Comparison of ENCODE assay signal across 8 cellular contexts in the genomic region with DNA sequence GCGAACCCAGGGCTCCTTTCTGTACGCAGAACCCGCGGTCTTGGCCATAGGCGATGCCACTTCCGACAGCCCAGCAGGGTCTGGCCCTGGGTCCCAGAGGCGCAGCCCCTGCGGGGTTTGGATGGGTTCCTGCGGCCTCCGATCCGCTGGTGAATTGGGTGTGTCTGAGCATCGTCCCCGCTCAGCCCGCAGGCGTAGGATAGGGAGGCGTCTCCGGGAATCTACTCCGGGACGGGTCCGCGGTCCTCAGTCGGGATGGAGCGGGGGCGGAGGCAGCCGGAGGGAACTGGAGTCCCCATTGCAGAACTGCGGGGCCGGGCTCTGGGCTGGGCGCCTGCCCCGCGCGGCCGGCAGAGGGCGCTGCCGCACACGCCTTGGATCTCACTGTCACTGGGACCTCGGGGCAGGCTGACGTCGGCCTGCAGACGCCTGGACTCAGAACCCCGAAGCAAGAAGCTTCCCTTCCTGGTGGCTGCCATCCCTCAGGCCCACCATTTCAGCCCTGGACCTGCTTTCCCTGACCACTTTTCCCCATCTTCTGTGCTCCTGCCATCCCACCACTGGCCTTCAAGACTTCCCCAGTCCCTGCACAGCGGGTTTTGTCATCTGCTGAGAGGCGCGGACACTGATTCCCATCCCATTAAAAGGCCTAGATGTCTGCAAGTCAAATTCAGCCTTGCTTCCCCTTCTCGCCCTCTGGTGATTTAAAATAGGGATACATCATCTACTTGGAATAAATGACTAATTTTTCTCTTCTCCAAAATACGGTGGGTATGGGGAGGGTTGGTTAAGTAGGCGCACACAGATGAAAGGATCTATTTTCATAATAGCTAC.
DNase-seq lines count a peak whose midpoint lies in the region; ATAC-seq and TF ChIP-seq lines count a peak whose summit lies in the region.

No MANE protein-coding gene starts in this region.

- peak; percentile 66 for TF ChIP-seq CTCF in AG10803 (conservative IDR thresholded peaks at IDR 0.05; ENCODE audit: low read length)

- H3K9me3 Mint-ChIP-seq in memory B cell = peaks cover 3% of the 10 kb centered on the region

- H3K4me1 Mint-ChIP-seq in memory B cell = peaks cover 13% of the 10 kb centered on the region

- DNase-seq in AG10803 (ENCODE audit: low read depth) (peak; percentile 85), NCI-H82 treated with DMSO at 0.1 percent for 48 hours (lab: John Stamatoyannopoulos, UW; ENCODE audit: unreplicated experiment) (peak; percentile 54), memory B cell (ENCODE audit: low spot score in 2 of 2) (peak; percentile 79 to 91)
- DNase-seq in activated CD8-positive, alpha-beta memory T cell treated with anti-CD3 and anti-CD28 coated beads for 1 hour (ENCODE audit: extremely low read depth in 1 of 2, low read depth in 1 of 2) = peak; percentile 38 to 60
- DNase-seq in effector CD8-positive, alpha-beta T cell (lab: John Stamatoyannopoulos, UW) = peak; percentile 69
- DNase-seq in stimulated activated CD4-positive, alpha-beta T cell treated with anti-CD3 and anti-CD28 coated beads, TNF-alpha, amount 100 ng/mL, for 48 hours (ENCODE audit: low read depth in 3 of 3) = peak; percentile 54 to 66 (median 66)

- H3K4me3 Mint-ChIP-seq in memory B cell = peak overlapping the region; percentile 29

- ATAC-seq in GM19023 (IDR thresholded peaks at IDR 0.05; ENCODE audit: unreplicated experiment) (peak; percentile 63), HG03439 (IDR thresholded peaks at IDR 0.05; ENCODE audit: unreplicated experiment) (peak; percentile 50), memory B cell (ENCODE audit: low read depth) (peak; percentile 83)

- peaks cover 30% of the 10 kb centered on the region for H3K27me3 Mint-ChIP-seq in memory B cell

- H3K27ac Mint-ChIP-seq in memory B cell = no peak overlapping the region

- H3K4me3 ChIP-seq in AG10803 (ENCODE audit: low read length) = peak overlapping the region; percentile 61

- no peaks in the 10 kb centered on the region for H3K36me3 Mint-ChIP-seq in memory B cell

Comparison
In these comparisons a context has a peak if more than half of its experiments do, and no peak if none do; other contexts are left out.
1. Peak in every context shown above with its lines: DNase-seq, ATAC-seq and H3K4me3 ChIP-seq.